In the genomic region with DNA sequence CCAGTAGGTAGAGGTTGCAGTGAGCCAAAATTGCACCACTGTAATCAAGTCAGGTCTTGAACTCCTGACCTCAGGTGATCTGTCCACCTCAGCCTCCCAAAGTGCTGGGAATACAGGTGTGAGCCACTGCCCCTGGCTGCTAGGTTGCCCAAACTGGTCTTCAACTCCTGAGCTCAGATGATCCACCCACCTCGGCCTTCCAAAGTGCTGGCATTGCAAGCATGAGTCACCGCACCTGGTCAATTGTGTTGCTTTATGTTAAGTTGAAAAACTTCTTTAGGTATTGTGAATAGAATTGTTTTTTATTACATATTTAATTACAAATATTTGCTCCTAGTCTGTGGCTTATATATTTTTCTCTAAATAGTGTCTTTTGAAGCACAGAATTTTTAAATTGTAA, we compare ENCODE assay signal across 15 cellular contexts.
DNase-seq lines count a peak whose midpoint lies in the region; ATAC-seq and TF ChIP-seq lines count a peak whose summit lies in the region.
"Had no signal": no experiment of that assay in that cellular context is flagged by ENCODE, and none has a peak within 500 bp of the region (broad histone marks: within the 10 kb centered on the region; RNA-seq: fewer than 3 reads in every experiment).

No MANE protein-coding gene starts in this region.

- H3K4ac ChIP-seq in trophoblast cell (ENCODE audit: low read depth, low read length): no peak overlapping the region

- no TSS peak for BruUV-seq in PC-9 (replicated peaks; lab: Mats Ljungman, UMichigan)

- no peak for ATAC-seq in GM18858 (IDR thresholded peaks at IDR 0.05; ENCODE audit: unreplicated experiment)
- ATAC-seq: CD8-positive, alpha-beta T cell had no signal

- H4K20me1 ChIP-seq in PC-9 (ENCODE audit: insufficient read depth): no peaks in the 10 kb centered on the region

- POLR2A ChIA-PET in PC-9 (lab: Charles Lee; ENCODE audit: unreplicated experiment): no interaction called here

- H3K9me3 ChIP-seq in PC-9 (ENCODE audit: insufficient read depth, low read depth) (no peaks in the 10 kb centered on the region), trophoblast cell (ENCODE audit: insufficient read depth, low read depth, low read length) (no peaks in the 10 kb centered on the region)

- no peak overlapping the region for H3K23ac ChIP-seq in trophoblast cell (ENCODE audit: low read length)

- intact Hi-C loops in PC-9 (cut with micrococcal nuclease; ENCODE audit: unreplicated experiment): loop anchor here (10.0 kb wide), 1 partner anchor 63 kb away; no protein-coding TSS in a partner anchor

- TF ChIP-seq CTCF in PC-9 (conservative IDR thresholded peaks at IDR 0.05) (no peak), epithelial cell of esophagus (IDR thresholded peaks at IDR 0.05; ENCODE audit: insufficient read depth, low read depth, low read length, missing control alignments) (no peak)

- no CpG with 5 or more reads among the region's 2 CpGs for WGBS in trophoblast cell (ENCODE audit: extremely low coverage, insufficient coverage, insufficient read length)

- no peak overlapping the region for H2AK5ac ChIP-seq in trophoblast cell (ENCODE audit: low read length)

- no peak overlapping the region for H2BK5ac ChIP-seq in trophoblast cell (ENCODE audit: low read depth, low read length, poor library complexity)

- H3K27ac Mint-ChIP-seq in activated naive CD4-positive, alpha-beta T cell treated with anti-CD3 and anti-CD28 coated beads, Interleukin-2, amount 10 ng/mL, durations not matched to agents 7 days and 5 days: no peak overlapping the region
- H3K27ac Mint-ChIP-seq: CD14-positive monocyte; CD8-positive, alpha-beta T cell; H9 had no signal

- no peaks in the 10 kb centered on the region for H3K9me3 Mint-ChIP-seq in activated naive CD4-positive, alpha-beta T cell treated with anti-CD3 and anti-CD28 coated beads, Interleukin-2, amount 10 ng/mL, durations not matched to agents 7 days and 5 days

- H3K36me3 Mint-ChIP-seq in activated naive CD4-positive, alpha-beta T cell treated with anti-CD3 and anti-CD28 coated beads, Interleukin-2, amount 10 ng/mL, durations not matched to agents 7 days and 5 days: no peaks in the 10 kb centered on the region
- H3K36me3 Mint-ChIP-seq: CD14-positive monocyte; CD8-positive, alpha-beta T cell had no signal

- peaks cover 2% of the 10 kb centered on the region for H3K79me1 ChIP-seq in trophoblast cell (ENCODE audit: low read length)

- no peaks in the 10 kb centered on the region for H3K27me3 ChIP-seq in PC-9 (ENCODE audit: insufficient read depth, low read depth)
- H3K27me3 ChIP-seq in trophoblast cell (ENCODE audit: insufficient read depth, low read length): no peaks in the 10 kb centered on the region

- H2BK12ac ChIP-seq in trophoblast cell (ENCODE audit: low read length): no peak overlapping the region

- no peak overlapping the region for H3K9ac ChIP-seq in trophoblast cell (ENCODE audit: low read length)

- H3K36me3 ChIP-seq in PC-9 (ENCODE audit: low read depth) (no peaks in the 10 kb centered on the region), trophoblast cell (ENCODE audit: control insufficient read depth in 1 of 2, insufficient read depth in 2 of 2, low read length in 2 of 2) (no peaks in the 10 kb centered on the region)

- DNase-seq in NCI-H146 (lab: John Stamatoyannopoulos, UW): peak; percentile 15
- no peak for DNase-seq in NCI-H146 treated with DMSO at 0.1 percent for 48 hours (lab: John Stamatoyannopoulos, UW; ENCODE audit: unreplicated experiment)
- peak; percentile 14 to 46 for DNase-seq in PC-9
- peak; percentile 82 for DNase-seq in epithelial cell of esophagus (ENCODE audit: low read depth)
- DNase-seq in trophoblast cell: peak; percentile 82 to 83
- no peak for DNase-seq in activated naive CD4-positive, alpha-beta T cell treated with anti-CD3 and anti-CD28 coated beads, Interleukin-2, amount 10 ng/mL, durations not matched to agents 7 days and 5 days
- DNase-seq in HuH-7.5 (ENCODE audit: low spot score): no peak
- DNase-seq: Caco-2; CD8-positive, alpha-beta T cell; GOT3; H9; IMR-90 had no signal

- H2AFZ ChIP-seq in PC-9: no peak overlapping the region
- H2AFZ ChIP-seq in trophoblast cell (ENCODE audit: insufficient read depth, low read length, poor library complexity): no peak overlapping the region

- no peaks in the 10 kb centered on the region for H3K79me2 ChIP-seq in PC-9 (ENCODE audit: low read depth)
- no peaks in the 10 kb centered on the region for H3K79me2 ChIP-seq in trophoblast cell (ENCODE audit: control insufficient read depth, insufficient read depth, low read length, poor library complexity)

- no peak overlapping the region for H4K8ac ChIP-seq in trophoblast cell (ENCODE audit: low read depth, low read length)

- H3K27me3 Mint-ChIP-seq in activated naive CD4-positive, alpha-beta T cell treated with anti-CD3 and anti-CD28 coated beads, Interleukin-2, amount 10 ng/mL, durations not matched to agents 7 days and 5 days: peaks cover 30% of the 10 kb centered on the region

- H2BK120ac ChIP-seq in trophoblast cell (ENCODE audit: insufficient read depth, low read length, poor library complexity): no peak overlapping the region

- no peak overlapping the region for H3K18ac ChIP-seq in trophoblast cell (ENCODE audit: low read length)

- no peak overlapping the region for H3K27ac ChIP-seq in PC-9
- no peak overlapping the region for H3K27ac ChIP-seq in trophoblast cell (ENCODE audit: low read depth, low read length)
- H3K27ac ChIP-seq: 22Rv1 had no signal

- peaks cover 13% of the 10 kb centered on the region for H3K4me1 Mint-ChIP-seq in activated naive CD4-positive, alpha-beta T cell treated with anti-CD3 and anti-CD28 coated beads, Interleukin-2, amount 10 ng/mL, durations not matched to agents 7 days and 5 days
- H3K4me1 Mint-ChIP-seq: CD14-positive monocyte had no signal

- H4K91ac ChIP-seq in trophoblast cell (ENCODE audit: low read depth, low read length): no peak overlapping the region

- H3K4me1 ChIP-seq in PC-9 (replicated peaks; ENCODE audit: insufficient read depth) (0 out of 2 replicates have a peak, but pooled peaks cover 7% of the 10 kb centered on the region), trophoblast cell (ENCODE audit: control insufficient read depth in 1 of 2, insufficient read depth in 2 of 2, low read length in 2 of 2) (peaks cover 3 to 12% of the 10 kb centered on the region in 2 experiments)

- CTCF ChIA-PET in PC-9 (lab: Charles Lee): no interaction called here
- CTCF ChIA-PET in activated naive CD4-positive, alpha-beta T cell treated with anti-CD3 and anti-CD28 coated beads, Interleukin-2, amount 10 ng/mL, durations not matched to agents 7 days and 5 days (lab: Charles Lee): no interaction called here

- H3F3A ChIP-seq in PC-9 (ENCODE audit: insufficient read depth, low read depth): 0 out of 2 replicates have a peak, but pooled peaks cover 4% of the 10 kb centered on the region

- no peak overlapping the region for H4K12ac ChIP-seq in trophoblast cell (ENCODE audit: low read depth, low read length)

- H3K4me3 ChIP-seq in PC-9 (no peak overlapping the region), epithelial cell of esophagus (ENCODE audit: low read length) (no peak overlapping the region), trophoblast cell (ENCODE audit: low read depth, low read length) (no peak overlapping the region)

- H3K14ac ChIP-seq in trophoblast cell (ENCODE audit: low read length): no peak overlapping the region

- H3K4me3 Mint-ChIP-seq in activated naive CD4-positive, alpha-beta T cell treated with anti-CD3 and anti-CD28 coated beads, Interleukin-2, amount 10 ng/mL, durations not matched to agents 7 days and 5 days: no peak overlapping the region
- H3K4me3 Mint-ChIP-seq: CD14-positive monocyte; CD8-positive, alpha-beta T cell; H9 had no signal

- H3K4me2 ChIP-seq in PC-9 (no peak overlapping the region), trophoblast cell (ENCODE audit: low read length) (no peak overlapping the region)

- H3K9me2 ChIP-seq in PC-9 (ENCODE audit: insufficient read depth): no peaks in the 10 kb centered on the region

Comparison
In these comparisons a context has a peak if more than half of its experiments do, and no peak if none do; other contexts are left out.
1. DNase-seq: peak in NCI-H146 (single experiment), PC-9 (2 of 2), epithelial cell of esophagus (single experiment) and trophoblast cell (2 of 2); none in NCI-H146 treated with DMSO at 0.1 percent for 48 hours (single experiment), activated naive CD4-positive, alpha-beta T cell treated with anti-CD3 and anti-CD28 coated beads, Interleukin-2, amount 10 ng/mL, durations not matched to agents 7 days and 5 days (single experiment) and HuH-7.5 (single experiment).